In the genomic region with DNA sequence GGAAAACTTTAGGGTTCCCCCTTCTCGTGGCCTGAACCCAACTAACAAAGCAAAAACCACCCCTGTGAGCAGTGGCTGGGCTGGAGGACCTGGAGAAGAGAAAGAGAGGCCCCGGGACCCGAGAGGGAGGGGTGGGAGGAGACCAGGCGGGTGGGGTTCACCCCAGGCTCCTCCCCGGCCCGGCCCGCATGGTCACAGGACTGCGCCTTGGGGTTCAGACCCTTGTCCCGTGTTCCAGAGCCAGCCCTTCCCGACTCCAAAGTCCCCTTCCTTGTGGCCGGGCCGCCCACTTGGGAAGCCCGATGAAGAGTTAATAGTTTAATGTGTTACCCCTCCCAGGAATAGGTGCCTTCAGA, we compare ENCODE assay signal across 8 cellular contexts. TPM values are rescaled to one million over a fixed set of nuclear protein-coding genes. Genes with fewer than 3 reads are reported as not detected.
DNase-seq lines count a peak whose midpoint lies in the region; ATAC-seq, FAIRE-seq and TF ChIP-seq lines count a peak whose summit lies in the region.

No MANE protein-coding gene starts in this region.

- no CpG with 5 or more reads among the region's 13 CpGs for WGBS in iPS DF 6.9 (ENCODE audit: insufficient coverage, insufficient read length)
- 4 to 13% (median 7%) methylated on average over 10 to 13 of the region's 13 CpGs for WGBS in psoas muscle, 3 donors

- H3K4me3 ChIP-seq in iPS DF 6.9 (ENCODE audit: low read length) (peak overlapping the region; percentile 69), psoas muscle (peak overlapping the region; percentile 54)

- peaks cover 7% of the 10 kb centered on the region for H3K4me1 ChIP-seq in iPS DF 6.9 (ENCODE audit: control insufficient read depth, insufficient read depth, low read length)
- no peaks in the 10 kb centered on the region for H3K4me1 ChIP-seq in psoas muscle

- H3K27me3 ChIP-seq in iPS DF 6.9 (ENCODE audit: control insufficient read depth, insufficient read depth, low read length) (no peaks in the 10 kb centered on the region), psoas muscle (ENCODE audit: insufficient read depth in 3 of 3, low read length in 2 of 3) (peaks cover 0 to 52% (median 17%) of the 10 kb centered on the region in 3 donors)

- H3K9me3 ChIP-seq in iPS DF 6.9 (ENCODE audit: control insufficient read depth, insufficient read depth, low read length) (no peaks in the 10 kb centered on the region), psoas muscle (no peaks in the 10 kb centered on the region)

- intact Hi-C loops in psoas muscle (cut with DNase I): no loop called here

- no peak overlapping the region for H3K27ac ChIP-seq in iPS DF 6.9 (ENCODE audit: low read length)
- H3K27ac ChIP-seq in psoas muscle: no peak overlapping the region

- H3K36me3 ChIP-seq in iPS DF 6.9 (ENCODE audit: control insufficient read depth, insufficient read depth, low read length) (0 out of 2 replicates have a peak, but pooled peaks cover 6% of the 10 kb centered on the region), psoas muscle (ENCODE audit: insufficient read depth in 1 of 2, low read depth in 1 of 2) (no peaks in the 10 kb centered on the region)

- ATAC-seq in psoas muscle (no peak), GM19328 (IDR thresholded peaks at IDR 0.05; ENCODE audit: unreplicated experiment) (no peak)

- no peak for FAIRE-seq in GM19239 (lab: Jason Lieb, UNC)

- TF ChIP-seq CTCF in psoas muscle (IDR thresholded peaks at IDR 0.05): no peak

- DNase-seq in GM19239 (ENCODE audit: insufficient read length, low spot score) (peak; percentile 15), SW480 (ENCODE audit: low spot score) (peak; percentile 7), iPS DF 6.9 (ENCODE audit: low read depth, low spot score) (peak; percentile 22), psoas muscle (no peak), NCI-H1105 treated with DMSO at 0.1 percent for 48 hours (lab: John Stamatoyannopoulos, UW) (no peak), NCI-H1105 (lab: John Stamatoyannopoulos, UW) (no peak), NCI-H146 (lab: John Stamatoyannopoulos, UW) (no peak)

RNA-seq across cellular contexts. Expression of a gene that starts 0.9 kb away (rescaled TPM):
- not detected for total RNA-seq in psoas muscle
- polyA plus RNA-seq in psoas muscle: under 1 TPM in 2 of 3 donors, not detected in 1; 0.01 to 0.10 TPM

RNA-seq across cellular contexts. Expression of a gene that starts 49.9 kb away (rescaled TPM):
- under 1 TPM in 2 of 4 donors, not detected in 2; 0.17 to 0.26 TPM for total RNA-seq in psoas muscle
- polyA plus RNA-seq in psoas muscle: not detected

Comparison
In these comparisons a context has a peak if more than half of its experiments do, and no peak if none do; other contexts are left out.
1. DNase-seq: peak in GM19239 (single experiment), SW480 (single experiment) and iPS DF 6.9 (single experiment); none in psoas muscle (0 of 2), NCI-H1105 treated with DMSO at 0.1 percent for 48 hours (single experiment), NCI-H1105 (single experiment) and NCI-H146 (single experiment).